Comparison of ENCODE assay signal across 17 cellular contexts in genomic region chr1:191615422-191615821, GRCh38.
DNase-seq lines count a peak whose midpoint lies in the region; TF ChIP-seq lines count a peak whose summit lies in the region.
"Had no signal": no experiment of that assay in that cellular context is flagged by ENCODE, and none has a peak within 500 bp of the region (broad histone marks: within the 10 kb centered on the region; RNA-seq: fewer than 3 reads in every experiment).

No MANE protein-coding gene starts in this region.

- H3K4me2 ChIP-seq in mammary epithelial cell (ENCODE audit: insufficient read depth, low read depth, low read length), result no peak overlapping the region
- no peak overlapping the region for H3K4me2 ChIP-seq in SU-DHL-6 (ENCODE audit: low read depth, low read length, poor library complexity, severe bottlenecking)
- H3K4me2 ChIP-seq: A549, BLaER1, GM23338 had no signal

- in situ Hi-C loops in T47D (cut with HindIII; ENCODE audit: low pct_unique_long_range_greater_than_20kb, low sequenced_read_pairs) (no loop called here), mammary epithelial cell (cut with MboI; ENCODE audit: low sequenced_read_pairs in 2 of 2) (no loop called here)

- H2AFZ ChIP-seq in mammary epithelial cell (ENCODE audit: low read depth, low read length), result no peak overlapping the region
- peak overlapping the region; percentile 76 for H2AFZ ChIP-seq in SU-DHL-6 (ENCODE audit: low read depth, low read length, severe bottlenecking)
- H2AFZ ChIP-seq: GM23338 had no signal

- CTCF ChIA-PET in mammary epithelial cell (lab: Charles Lee; ENCODE audit: low non-redundant PET), result no interaction called here

- no peaks in the 10 kb centered on the region for H3K9me2 ChIP-seq in SU-DHL-6 (replicated peaks; ENCODE audit: insufficient read depth, low read length)

- no TSS peak for BruUV-seq in mammary epithelial cell (replicated peaks; lab: Mats Ljungman, UMichigan)

- no peaks in the 10 kb centered on the region for H3K79me2 ChIP-seq in mammary epithelial cell (ENCODE audit: insufficient read depth, low read length)
- no peaks in the 10 kb centered on the region for H3K79me2 ChIP-seq in SU-DHL-6 (ENCODE audit: insufficient read depth, low read length)

- H4K20me1 ChIP-seq in mammary epithelial cell (ENCODE audit: insufficient read depth, low read length) (no peaks in the 10 kb centered on the region), SU-DHL-6 (ENCODE audit: low read depth, low read length) (no peaks in the 10 kb centered on the region)
- H4K20me1 ChIP-seq: BLaER1 had no signal

- intact Hi-C loops in mammary epithelial cell (cut with micrococcal nuclease), result no loop called here

- H3K27me3 ChIP-seq in mammary epithelial cell (ENCODE audit: insufficient read depth, low read length) (no peaks in the 10 kb centered on the region), SU-DHL-6 (ENCODE audit: low read length) (no peaks in the 10 kb centered on the region)
- H3K27me3 ChIP-seq: BLaER1 had no signal

- dilution Hi-C loops in mammary epithelial cell (cut with HindIII; ENCODE audit: low sequenced_read_pairs), result no loop called here

- H3K4me1 ChIP-seq in mammary epithelial cell (ENCODE audit: insufficient read depth, low read length), result no peaks in the 10 kb centered on the region
- H3K4me1 ChIP-seq: A549, BLaER1 had no signal

- TF ChIP-seq CTCF in mammary epithelial cell (conservative IDR thresholded peaks at IDR 0.05 in 1 of 2, IDR thresholded peaks at IDR 0.05 in 1 of 2; ENCODE audit: extremely low read depth in 1 of 2, insufficient read depth in 1 of 2, low read depth in 1 of 2, low read length in 2 of 2), result no peak
- no peak for TF ChIP-seq CTCF in SU-DHL-6 (IDR thresholded peaks at IDR 0.05; ENCODE audit: insufficient read depth, low read length, poor library complexity, severe bottlenecking)

- H3F3A ChIP-seq in SU-DHL-6 (ENCODE audit: insufficient read depth), result no peaks in the 10 kb centered on the region

- H3K4me3 ChIP-seq in mammary epithelial cell (replicated peaks in 1 of 3; ENCODE audit: insufficient read depth in 1 of 3, low read depth in 2 of 3, low read length in 3 of 3), result no peak overlapping the region
- H3K4me3 ChIP-seq in SU-DHL-6 (ENCODE audit: insufficient read depth, low read length, poor library complexity, severe bottlenecking), result no peak overlapping the region
- H3K4me3 ChIP-seq: A549, BLaER1, GM23338 had no signal

- H3K9me3 ChIP-seq in mammary epithelial cell (replicated peaks; ENCODE audit: insufficient read depth, low read length) (no peaks in the 10 kb centered on the region), SU-DHL-6 (ENCODE audit: insufficient read depth, low read length) (no peaks in the 10 kb centered on the region)
- H3K9me3 ChIP-seq: A549, BLaER1 had no signal

- H3K9ac ChIP-seq in mammary epithelial cell (ENCODE audit: insufficient read depth, low read length), result no peak overlapping the region
- H3K9ac ChIP-seq in SU-DHL-6 (ENCODE audit: low read length), result no peak overlapping the region
- H3K9ac ChIP-seq: BLaER1 had no signal

- 68% methylated on average over 2 of the region's 2 CpGs for WGBS in mammary epithelial cell (ENCODE audit: low coverage, missing lambda C conversion rate)

- H3K27ac ChIP-seq in mammary epithelial cell (ENCODE audit: insufficient read depth, low read depth, low read length) (no peak overlapping the region), SU-DHL-6 (ENCODE audit: low read depth, low read length) (no peak overlapping the region)
- H3K27ac ChIP-seq: 22Rv1, A549, BLaER1, HL-60 had no signal

- peak; percentile 28 to 62 for DNase-seq in T47D (ENCODE audit: low read depth in 1 of 2, low spot score in 1 of 2)
- no peak for DNase-seq in mammary epithelial cell
- DNase-seq in renal cortical epithelial cell (ENCODE audit: low read depth), result peak; percentile 7
- DNase-seq in hypothalamus (lab: John Stamatoyannopoulos, UW), result no peak
- DNase-seq in kidney glomerular epithelial cell (lab: John Stamatoyannopoulos, UW), result no peak
- no peak for DNase-seq in KG1 (lab: John Stamatoyannopoulos, UW)
- DNase-seq: CD4-positive, alpha-beta memory T cell; DMS153; DMS79; GDM1; HFFc6 had no signal

- H3K36me3 ChIP-seq in mammary epithelial cell (ENCODE audit: insufficient read depth, low read length) (no peaks in the 10 kb centered on the region), SU-DHL-6 (ENCODE audit: low read length) (no peaks in the 10 kb centered on the region)
- H3K36me3 ChIP-seq: BLaER1 had no signal

Comparison
In these comparisons a context has a peak if more than half of its experiments do, and no peak if none do; other contexts are left out.
1. DNase-seq: peak in T47D (2 of 2) and renal cortical epithelial cell (single experiment); none in mammary epithelial cell (single experiment), hypothalamus (0 of 51), kidney glomerular epithelial cell (single experiment) and KG1 (single experiment).